In genomic region chr15:41423979-41424659, GRCh38 we compare ENCODE assay signal across 13 cellular contexts. TPM values are rescaled to one million over a fixed set of nuclear protein-coding genes. Genes with fewer than 3 reads are reported as not detected.
A peak's percentile ranks its signal among the peaks of the same experiment; 100 is the strongest.
DNase-seq lines count a peak whose midpoint lies in the region; ATAC-seq and TF ChIP-seq lines count a peak whose summit lies in the region.
"Had no signal": no experiment of that assay in that cellular context is flagged by ENCODE, and none has a peak within 500 bp of the region (broad histone marks: within the 10 kb centered on the region; RNA-seq: fewer than 3 reads in every experiment).

No MANE protein-coding gene starts in this region.

- DNase-seq in activated CD4-positive, alpha-beta T cell treated with anti-CD3 and anti-CD28 coated beads, Interleukin-2, amount 10 ng/mL, durations not matched to agents 24 days and 14 days: peak; percentile 71
- DNase-seq in activated CD4-positive, alpha-beta T cell treated with anti-CD3 and anti-CD28 coated beads for 4 hours: no peak
- DNase-seq in natural killer cell (no peak), esophagus squamous epithelium (lab: John Stamatoyannopoulos, UW) (no peak), CD1c-positive myeloid dendritic cell (ENCODE audit: extremely low spot score) (no peak), GOT3 (lab: John Stamatoyannopoulos, UW) (no peak)
- DNase-seq: aorta; IMR-90; kidney glomerular epithelial cell; NCI-H526 treated with DMSO at 0.1 percent for 48 hours; stimulated activated CD8-positive, alpha-beta memory T cell treated with anti-CD3 and anti-CD28 coated beads, Interleukin-4, amount 100 ng/mL, for 48 hours had no signal

- peak overlapping the region; percentile 85 for H3K27ac Mint-ChIP-seq in activated CD4-positive, alpha-beta T cell treated with anti-CD3 and anti-CD28 coated beads, Interleukin-2, amount 10 ng/mL, durations not matched to agents 24 days and 14 days
- peak overlapping the region; percentile 4 to 8 for H3K27ac Mint-ChIP-seq in natural killer cell

- TF ChIP-seq CTCF in natural killer cell (IDR thresholded peaks at IDR 0.05) (no peak), esophagus squamous epithelium (IDR thresholded peaks at IDR 0.05) (no peak)

- H3K36me3 Mint-ChIP-seq in activated CD4-positive, alpha-beta T cell treated with anti-CD3 and anti-CD28 coated beads, Interleukin-2, amount 10 ng/mL, durations not matched to agents 24 days and 14 days (ENCODE audit: low read depth): peaks cover 8% of the 10 kb centered on the region
- H3K36me3 Mint-ChIP-seq in natural killer cell: no peaks in the 10 kb centered on the region

- H3K27ac ChIP-seq in esophagus squamous epithelium: no peak overlapping the region

- no peaks in the 10 kb centered on the region for H3K36me3 ChIP-seq in esophagus squamous epithelium

- no peaks in the 10 kb centered on the region for H3K9me3 ChIP-seq in esophagus squamous epithelium

- peak overlapping the region; percentile 59 for H3K4me3 Mint-ChIP-seq in activated CD4-positive, alpha-beta T cell treated with anti-CD3 and anti-CD28 coated beads, Interleukin-2, amount 10 ng/mL, durations not matched to agents 24 days and 14 days
- no peak overlapping the region for H3K4me3 Mint-ChIP-seq in natural killer cell

- peaks cover 29% of the 10 kb centered on the region for H3K4me1 Mint-ChIP-seq in activated CD4-positive, alpha-beta T cell treated with anti-CD3 and anti-CD28 coated beads, Interleukin-2, amount 10 ng/mL, durations not matched to agents 24 days and 14 days
- peaks cover 24 to 25% of the 10 kb centered on the region in 2 donors for H3K4me1 Mint-ChIP-seq in natural killer cell

- 88 to 90% methylated on average over 7 of the region's 7 CpGs for WGBS in esophagus squamous epithelium, 2 donors

- intact Hi-C loops in activated CD4-positive, alpha-beta T cell treated with anti-CD3 and anti-CD28 coated beads, Interleukin-2, amount 10 ng/mL, durations not matched to agents 24 days and 14 days (cut with micrococcal nuclease): loop anchor here (5.0 kb wide), 1 partner anchor 68 kb away; the partner anchor contains the start of gene ITPKA
- intact Hi-C loops in natural killer cell (cut with micrococcal nuclease) (no loop called here), esophagus squamous epithelium (cut with DNase I) (no loop called here)

- TF ChIP-seq POLR2A in esophagus squamous epithelium (IDR thresholded peaks at IDR 0.05): no peak

- H3K4me1 ChIP-seq in esophagus squamous epithelium: peaks cover 0 to 28% (median 0%) of the 10 kb centered on the region in 3 donors

- ATAC-seq in GM21723 (IDR thresholded peaks at IDR 0.05; ENCODE audit: unreplicated experiment): peak; percentile 69
- ATAC-seq in HG03571 (IDR thresholded peaks at IDR 0.05; ENCODE audit: unreplicated experiment): peak; percentile 81
- peak in 1 of 3 donors; percentile 37 for ATAC-seq in natural killer cell

- H3K27me3 ChIP-seq in esophagus squamous epithelium: no peaks in the 10 kb centered on the region

- no peak overlapping the region for H3K4me3 ChIP-seq in esophagus squamous epithelium

- H3K9me3 Mint-ChIP-seq in activated CD4-positive, alpha-beta T cell treated with anti-CD3 and anti-CD28 coated beads, Interleukin-2, amount 10 ng/mL, durations not matched to agents 24 days and 14 days: no peaks in the 10 kb centered on the region
- H3K9me3 Mint-ChIP-seq in natural killer cell: no peaks in the 10 kb centered on the region

- H3K27me3 Mint-ChIP-seq in activated CD4-positive, alpha-beta T cell treated with anti-CD3 and anti-CD28 coated beads, Interleukin-2, amount 10 ng/mL, durations not matched to agents 24 days and 14 days: no peaks in the 10 kb centered on the region
- H3K27me3 Mint-ChIP-seq in natural killer cell (ENCODE audit: low read depth in 2 of 2): no peaks in the 10 kb centered on the region

RNA-seq across cellular contexts. Expression of gene RTF1, which starts 7.2 kb away (rescaled TPM):
- 36.6 and 38.1 TPM in 2 replicates for total RNA-seq in activated CD4-positive, alpha-beta T cell treated with anti-CD3 and anti-CD28 coated beads, Interleukin-2, amount 10 ng/mL, durations not matched to agents 24 days and 14 days
- total RNA-seq in natural killer cell (10 to 100 TPM; 35.8 to 53.1 (median 42.7) TPM), esophagus squamous epithelium (10 to 100 TPM; 23.3 to 41.6 (median 33.6) TPM)

RNA-seq across cellular contexts. Expression of gene NDUFAF1, which starts 21.8 kb away (rescaled TPM):
- total RNA-seq in activated CD4-positive, alpha-beta T cell treated with anti-CD3 and anti-CD28 coated beads, Interleukin-2, amount 10 ng/mL, durations not matched to agents 24 days and 14 days: 25.3 and 25.4 TPM in 2 replicates
- total RNA-seq in natural killer cell: 1 to 10 TPM; 6.1 to 6.3 (median 6.2) TPM
- total RNA-seq in esophagus squamous epithelium: 10 to 100 TPM in 3 of 4 donors, 1 to 10 TPM in 1; 9.4 to 26.9 (median 15.0) TPM
